9 cellular contexts compared by ENCODE assay signal in genomic region chr22:39940757-39941305, GRCh38. TPM values are rescaled to one million over a fixed set of nuclear protein-coding genes. Genes with fewer than 3 reads are reported as not detected.
A peak's percentile ranks its signal among the peaks of the same experiment; 100 is the strongest.
DNase-seq lines count a peak whose midpoint lies in the region; ATAC-seq and TF ChIP-seq lines count a peak whose summit lies in the region.
"Had no signal": no experiment of that assay in that cellular context is flagged by ENCODE, and none has a peak within 500 bp of the region (broad histone marks: within the 10 kb centered on the region; RNA-seq: fewer than 3 reads in every experiment).

No MANE protein-coding gene starts in this region.

- no peak overlapping the region for H3K27ac ChIP-seq in Karpas-422 (ENCODE audit: low read length)
- no peak overlapping the region for H3K27ac ChIP-seq in esophagus squamous epithelium

- H3K27ac Mint-ChIP-seq in effector memory CD8-positive, alpha-beta T cell, result peak overlapping the region; percentile 69 to 91

- peaks cover 72 to 89% of the 10 kb centered on the region in 2 donors for H3K4me1 Mint-ChIP-seq in effector memory CD8-positive, alpha-beta T cell (ENCODE audit: low read depth in 2 of 2)

- DNase-seq in CD1c-positive myeloid dendritic cell (ENCODE audit: extremely low spot score) (peak; percentile 38), Karpas-422 (peak; percentile 58), esophagus squamous epithelium (lab: John Stamatoyannopoulos, UW) (no peak)
- DNase-seq in effector memory CD8-positive, alpha-beta T cell, result peak in 2 of 3 experiments; percentile 17 to 22
- DNase-seq in effector CD4-positive, alpha-beta T cell, result no peak
- DNase-seq: amniotic stem cell, left cardiac atrium had no signal

- no peaks in the 10 kb centered on the region for H4K20me1 ChIP-seq in Karpas-422 (ENCODE audit: insufficient read depth, low read depth, low read length)

- H3K4me2 ChIP-seq in Karpas-422 (ENCODE audit: low read depth, low read length, poor library complexity, severe bottlenecking), result no peak overlapping the region

- no peak overlapping the region for H2AFZ ChIP-seq in Karpas-422 (ENCODE audit: low read length)

- peak; percentile 67 for ATAC-seq in effector memory CD8-positive, alpha-beta T cell (replicated peaks)
- no peak for ATAC-seq in GM21717 (IDR thresholded peaks at IDR 0.05; ENCODE audit: unreplicated experiment)
- ATAC-seq: esophagus mucosa, left cardiac atrium had no signal

- H3K9ac ChIP-seq in Karpas-422 (ENCODE audit: low read length), result no peak overlapping the region

- no peaks in the 10 kb centered on the region for H3K79me2 ChIP-seq in Karpas-422 (ENCODE audit: low read length)

- H3K36me3 Mint-ChIP-seq in effector memory CD8-positive, alpha-beta T cell (ENCODE audit: insufficient read depth), result peaks cover 24% of the 10 kb centered on the region

- intact Hi-C loops in esophagus squamous epithelium (cut with DNase I), result no loop called here

- no peaks in the 10 kb centered on the region for H3K27me3 Mint-ChIP-seq in effector memory CD8-positive, alpha-beta T cell

- H3K9me3 ChIP-seq in Karpas-422 (ENCODE audit: low read length) (no peaks in the 10 kb centered on the region), esophagus squamous epithelium (no peaks in the 10 kb centered on the region)

- no peaks in the 10 kb centered on the region for H3K9me3 Mint-ChIP-seq in effector memory CD8-positive, alpha-beta T cell

- H3K4me3 Mint-ChIP-seq in effector memory CD8-positive, alpha-beta T cell, result peak overlapping the region; percentile 61 to 80

- H3K27me3 ChIP-seq in Karpas-422 (ENCODE audit: low read length) (no peaks in the 10 kb centered on the region), esophagus squamous epithelium (peaks cover 0 to 29% (median 0%) of the 10 kb centered on the region in 4 donors)

- TF ChIP-seq POLR2A in esophagus squamous epithelium (IDR thresholded peaks at IDR 0.05), result no peak

- WGBS in esophagus squamous epithelium, 2 donors, result 51 to 67% methylated on average over 9 of the region's 9 CpGs

- H3K36me3 ChIP-seq in Karpas-422 (ENCODE audit: insufficient read depth, low read length) (no peaks in the 10 kb centered on the region), esophagus squamous epithelium (no peaks in the 10 kb centered on the region)

- H3K4me3 ChIP-seq in Karpas-422 (ENCODE audit: low read length), result no peak overlapping the region
- H3K4me3 ChIP-seq in esophagus squamous epithelium, result no peak overlapping the region

- H3K9me2 ChIP-seq in Karpas-422 (replicated peaks; ENCODE audit: insufficient read depth, low read length), result no peaks in the 10 kb centered on the region

- TF ChIP-seq CTCF in esophagus squamous epithelium (IDR thresholded peaks at IDR 0.05), result peak in 1 of 6 experiments; percentile 12

- peaks cover 4% of the 10 kb centered on the region for H3K4me1 ChIP-seq in Karpas-422 (ENCODE audit: low read length)
- H3K4me1 ChIP-seq in esophagus squamous epithelium, result peaks cover 0 to 3% (median 0%) of the 10 kb centered on the region in 3 donors

RNA-seq across cellular contexts. Expression of gene TMA7B, which starts 19.4 kb away (rescaled TPM):
- not detected in 2 replicates for total RNA-seq in Karpas-422 (2014; rRNA removed; shearing (Covaris generic); ENCODE audit: low replicate concordance)
- total RNA-seq in esophagus squamous epithelium, result not detected
- total RNA-seq: left cardiac atrium had no signal

RNA-seq across cellular contexts. Expression of gene GRAP2, which starts 39.9 kb away (rescaled TPM):
- not detected in 2 replicates for total RNA-seq in Karpas-422 (2014; rRNA removed; shearing (Covaris generic); ENCODE audit: low replicate concordance)
- 10 to 100 TPM in 1 of 4 donors, 1 to 10 TPM in 2, under 1 TPM in 1; 0.76 to 11.1 (median 1.1) TPM for total RNA-seq in esophagus squamous epithelium

RNA-seq across cellular contexts. Expression of gene ENTHD1, which starts 47.3 kb away (rescaled TPM):
- not detected in 2 replicates for total RNA-seq in Karpas-422 (2014; rRNA removed; shearing (Covaris generic); ENCODE audit: low replicate concordance)
- not detected for total RNA-seq in esophagus squamous epithelium
- total RNA-seq: esophagus mucosa, left cardiac atrium had no signal

RNA-seq across cellular contexts. Expression of gene FAM83F, which starts 53.9 kb away (rescaled TPM):
- total RNA-seq in Karpas-422 (2014; rRNA removed; shearing (Covaris generic); ENCODE audit: low replicate concordance), result under 0.01 and 0.07 TPM in 2 replicates
- total RNA-seq in esophagus squamous epithelium, result 10 to 100 TPM; 25.5 to 39.2 (median 29.6) TPM

Comparison
In these comparisons a context has a peak if more than half of its experiments do, and no peak if none do; other contexts are left out.
1. DNase-seq: peak in CD1c-positive myeloid dendritic cell (single experiment), Karpas-422 (single experiment) and effector memory CD8-positive, alpha-beta T cell (2 of 3); none in esophagus squamous epithelium (single experiment) and effector CD4-positive, alpha-beta T cell (single experiment).